Comparison of ENCODE assay signal across 14 cellular contexts in genomic region chr2:238163494-238164198, GRCh38. TPM values are rescaled to one million over a fixed set of nuclear protein-coding genes. Genes with fewer than 3 reads are reported as not detected.
DNase-seq lines count a peak whose midpoint lies in the region; ATAC-seq, FAIRE-seq and TF ChIP-seq lines count a peak whose summit lies in the region.
"Had no signal": no experiment of that assay in that cellular context is flagged by ENCODE, and none has a peak within 500 bp of the region (broad histone marks: within the 10 kb centered on the region; RNA-seq: fewer than 3 reads in every experiment).

No MANE protein-coding gene starts in this region.

- H3K9me3 ChIP-seq in cardiac muscle cell (ENCODE audit: low read depth), result no peaks in the 10 kb centered on the region
- H3K9me3 ChIP-seq in K562 (replicated peaks; ENCODE audit: control insufficient read depth, insufficient read depth, low read depth, low read length), result no peaks in the 10 kb centered on the region
- H3K9me3 ChIP-seq in tibial artery, result no peaks in the 10 kb centered on the region
- H3K9me3 ChIP-seq in vagina, result no peaks in the 10 kb centered on the region
- H3K9me3 ChIP-seq: BLaER1, gastroesophageal sphincter had no signal

- no peak overlapping the region for H2AFZ ChIP-seq in K562 (ENCODE audit: low read depth, low read length)
- H2AFZ ChIP-seq: PC-9 had no signal

- DNase-seq in cardiac muscle cell (ENCODE audit: low read depth in 1 of 2, low spot score in 1 of 2) (peak in 1 of 2 donors; percentile 40), cardiac septum (ENCODE audit: low spot score) (no peak), K562 (ENCODE audit: extremely low read depth in 1 of 4, low spot score in 3 of 4) (no peak), iris pigment epithelial cell (ENCODE audit: low read depth) (peak; percentile 20), tibial artery (no peak), vagina (ENCODE audit: extremely low spot score in 2 of 2) (no peak), NCI-H1092 treated with DMSO at 0.1 percent for 48 hours (lab: John Stamatoyannopoulos, UW) (no peak)
- DNase-seq: NCI-H1048, PC-9, small intestine had no signal

- H3K27me3 ChIP-seq in cardiac muscle cell, result peaks cover 68% of the 10 kb centered on the region
- H3K27me3 ChIP-seq in K562 (ENCODE audit: control insufficient read depth in 2 of 2, insufficient read depth in 2 of 2, low read length in 2 of 2), result no peaks in the 10 kb centered on the region
- H3K27me3 ChIP-seq in tibial artery, result peaks cover 0 to 56% of the 10 kb centered on the region in 2 donors
- no peaks in the 10 kb centered on the region for H3K27me3 ChIP-seq in vagina

- 83% methylated on average over 12 of the region's 95 CpGs for WGBS in K562 (ENCODE audit: insufficient coverage, low coverage, missing lambda C conversion rate)

- CTCF ChIA-PET in K562 (lab: Yijun Ruan, JAX; ENCODE audit: low intra/inter-chr PET ratio), result no interaction called here

- POLR2A ChIA-PET in K562 (lab: Yijun Ruan, JAX), result interaction anchor here (0.6 kb wide), 1 partner anchor 26 kb away, joined by 3 read pairs; no protein-coding TSS in a partner anchor

- TF ChIP-seq EP300 in K562 (IDR thresholded peaks at IDR 0.05; ENCODE audit: low read length), result no peak

- no peaks in the 10 kb centered on the region for H3K4me1 ChIP-seq in cardiac muscle cell (ENCODE audit: low read depth)
- H3K4me1 ChIP-seq in K562 (replicated peaks in 1 of 2; ENCODE audit: control insufficient read depth in 2 of 2, insufficient read depth in 2 of 2, low read length in 2 of 2), result peaks cover 16 to 65% of the 10 kb centered on the region in 2 experiments; a peak in 4 of 5 replicates
- H3K4me1 ChIP-seq in tibial artery, result peaks cover 0 to 28% (median 21%) of the 10 kb centered on the region in 4 donors
- H3K4me1 ChIP-seq in vagina, result peaks cover 7% of the 10 kb centered on the region

- intact Hi-C loops in cardiac septum (cut with DNase I), result loop anchor here (5.0 kb wide), 1 partner anchor 99 kb away; no protein-coding TSS in a partner anchor
- intact Hi-C loops in K562 (cut with micrococcal nuclease), result no loop called here
- intact Hi-C loops in tibial artery (cut with DNase I; ENCODE audit: low total_unique reads), result no loop called here
- intact Hi-C loops in vagina (cut with DNase I), result no loop called here

- no peak for FAIRE-seq in K562 (lab: Jason Lieb, UNC)
- FAIRE-seq: small intestine had no signal

- no peaks in the 10 kb centered on the region for H4K20me1 ChIP-seq in K562 (replicated peaks; ENCODE audit: control insufficient read depth, insufficient read depth, low read length)

- peak overlapping the region; percentile 29 for H3K4me3 ChIP-seq in cardiac muscle cell
- H3K4me3 ChIP-seq in K562, result no peak overlapping the region
- H3K4me3 ChIP-seq in tibial artery, result peak overlapping the region; percentile 4 to 17
- peak overlapping the region in 1 of 2 donors; percentile 33 for H3K4me3 ChIP-seq in vagina
- H3K4me3 ChIP-seq: BLaER1, PC-9 had no signal

- BruUV-seq in K562 (replicated peaks; lab: Mats Ljungman, UMichigan), result no TSS peak

- H3K36me3 ChIP-seq in cardiac muscle cell, result no peaks in the 10 kb centered on the region
- H3K36me3 ChIP-seq in K562 (ENCODE audit: control insufficient read depth, insufficient read depth, low read length), result 0 out of 3 replicates have a peak, but pooled peaks cover 2% of the 10 kb centered on the region
- H3K36me3 ChIP-seq in tibial artery, result peaks cover 0 to 24% (median 16%) of the 10 kb centered on the region in 3 donors
- no peaks in the 10 kb centered on the region for H3K36me3 ChIP-seq in vagina

- TF ChIP-seq CTCF in cardiac muscle cell (IDR thresholded peaks at IDR 0.05; ENCODE audit: low read depth, low read length) (no peak), K562 (IDR thresholded peaks at IDR 0.05 in 2 of 3, conservative IDR thresholded peaks at IDR 0.05 in 1 of 3; ENCODE audit: insufficient read depth in 2 of 3, low read depth in 1 of 3, low read length in 3 of 3) (no peak), tibial artery (IDR thresholded peaks at IDR 0.05) (no peak), vagina (IDR thresholded peaks at IDR 0.05) (no peak)

- ATAC-seq in K562, result no peak
- no peak for ATAC-seq in HG03135 (IDR thresholded peaks at IDR 0.05; ENCODE audit: unreplicated experiment)
- ATAC-seq: gastroesophageal sphincter had no signal

- no peak overlapping the region for H3K4me2 ChIP-seq in K562 (ENCODE audit: insufficient read depth, low read length)
- H3K4me2 ChIP-seq: BLaER1, PC-9 had no signal

- in situ Hi-C loops in K562 (cut with MboI), result no loop called here

- H3K79me2 ChIP-seq in K562 (ENCODE audit: control insufficient read depth, insufficient read depth, low read length), result no peaks in the 10 kb centered on the region

- H3K27ac ChIP-seq in cardiac muscle cell, result no peak overlapping the region
- H3K27ac ChIP-seq in K562 (ENCODE audit: extremely low read depth, low read depth, low read length), result no peak overlapping the region
- H3K27ac ChIP-seq in tibial artery, result no peak overlapping the region
- no peak overlapping the region for H3K27ac ChIP-seq in vagina
- H3K27ac ChIP-seq: BLaER1, gastroesophageal sphincter, HL-60, PC-9 had no signal

- peaks cover 4% of the 10 kb centered on the region for H3K9me1 ChIP-seq in K562 (ENCODE audit: control insufficient read depth, insufficient read depth, low read length)

- TF ChIP-seq POLR2A in K562 (conservative IDR thresholded peaks at IDR 0.05) (no peak), vagina (IDR thresholded peaks at IDR 0.05) (no peak)

- no peak for TF ChIP-seq RAD21 in K562 (CRISPR knock-in tag; conservative IDR thresholded peaks at IDR 0.05 in 1 of 2, IDR thresholded peaks at IDR 0.05 in 1 of 2)

- H3K9ac ChIP-seq in K562 (ENCODE audit: insufficient read depth in 1 of 2, low read depth in 2 of 2, low read length in 2 of 2), result no peak overlapping the region
- H3K9ac ChIP-seq: BLaER1 had no signal

RNA-seq across cellular contexts. Expression of gene ERFE, which starts 4.9 kb away (rescaled TPM):
- 1.5 TPM in 1 of 2 replicates, not detected in the other for total RNA-seq in cardiac muscle cell
- polyA plus RNA-seq in cardiac muscle cell, result 0.60 and 2.0 TPM in 2 replicates
- total RNA-seq in cardiac septum, result 0.62 TPM
- 6.9 and 19.3 TPM in 2 replicates for total RNA-seq in K562 (2011; cell fraction: chromatin; rRNA removed; ENCODE audit: low replicate concordance)
- 14.7 and 17.0 TPM in 2 replicates for total RNA-seq in K562 (2011; cell fraction: nucleolus; rRNA removed)
- total RNA-seq in K562 (2011; cell fraction: nucleoplasm; rRNA removed), result 9.9 and 10.2 TPM in 2 replicates
- total RNA-seq in K562 (2014; rRNA removed), result 4.1 and 5.8 TPM in 2 replicates
- 2.5 and 3.7 TPM in 2 replicates for total RNA-seq in K562 (2014; rRNA removed; fragmentation: Illumina TruSeq; extraction: Trizol)
- total RNA-seq in K562 (2015; rRNA removed; fragmentation: Illumina TruSeq; extraction: Trizol), result 1.0 and 1.1 TPM in 2 replicates
- total RNA-seq in K562 (2021), result 6.5 and 6.7 TPM in 2 replicates
- 2.5 and 3.1 TPM in 2 replicates for polyA plus RNA-seq in K562 (2011; rRNA removed)
- polyA plus RNA-seq in K562 (2011; cell fraction: cytosol; rRNA removed), result 2.4 and 5.0 TPM in 2 replicates
- 7.7 and 15.1 TPM in 2 replicates for polyA plus RNA-seq in K562 (2011; cell fraction: nucleus; rRNA removed)
- polyA plus RNA-seq in K562 (2012), result 2.7 and 20.8 TPM in 2 replicates
- polyA plus RNA-seq in K562 (2014; fragmentation: Illumina TruSeq; extraction: Trizol), result 5.2 and 5.4 TPM in 2 replicates
- 1 to 10 TPM in 1 of 2 experiments, under 1 TPM in 1; 0.55 to 1.1 TPM for polyA plus RNA-seq in K562 (2014; fragmentation: Nextera tagmentation; extraction: Ambion mirVana)
- polyA plus RNA-seq in K562 (2014; rRNA removed), result 7.1 and 8.2 TPM in 2 replicates
- 0.18 and 0.35 TPM in 2 replicates for polyA minus RNA-seq in K562 (2011; rRNA and poly(A)+ RNA removed)
- polyA minus RNA-seq in K562 (2011; cell fraction: cytosol; rRNA and poly(A)+ RNA removed), result 1.0 TPM in 1 of 2 replicates, not detected in the other
- 1.9 and 3.0 TPM in 2 replicates for polyA minus RNA-seq in K562 (2011; cell fraction: nucleus; rRNA and poly(A)+ RNA removed)
- not detected for total RNA-seq in vagina

RNA-seq across cellular contexts. Expression of gene KLHL30, which starts 25.2 kb away (rescaled TPM):
- 25.9 and 31.7 TPM in 2 replicates for total RNA-seq in cardiac muscle cell
- polyA plus RNA-seq in cardiac muscle cell, result 6.7 and 14.1 TPM in 2 replicates
- 14.3 TPM for total RNA-seq in cardiac septum
- 0.21 TPM in 1 of 2 replicates, not detected in the other for total RNA-seq in K562 (2011; cell fraction: chromatin; rRNA removed; ENCODE audit: low replicate concordance)
- total RNA-seq in K562 (2011; cell fraction: nucleolus; rRNA removed), result 0.53 and 0.67 TPM in 2 replicates
- total RNA-seq in K562 (2011; cell fraction: nucleoplasm; rRNA removed), result 0.07 TPM in 1 of 2 replicates, not detected in the other
- total RNA-seq in K562 (2014; rRNA removed), result not detected in 2 replicates
- total RNA-seq in K562 (2014; rRNA removed; fragmentation: Illumina TruSeq; extraction: Trizol), result not detected in 2 replicates
- not detected in 2 replicates for total RNA-seq in K562 (2015; rRNA removed; fragmentation: Illumina TruSeq; extraction: Trizol)
- total RNA-seq in K562 (2021), result 0.04 TPM in 1 of 2 replicates, not detected in the other
- 0.03 TPM in 1 of 2 replicates, not detected in the other for polyA plus RNA-seq in K562 (2011; rRNA removed)
- polyA plus RNA-seq in K562 (2011; cell fraction: cytosol; rRNA removed), result 0.09 TPM in 1 of 2 replicates, not detected in the other
- 0.07 and 0.09 TPM in 2 replicates for polyA plus RNA-seq in K562 (2011; cell fraction: nucleus; rRNA removed)
- polyA plus RNA-seq in K562 (2012), result 0.03 and 0.06 TPM in 2 replicates
- polyA plus RNA-seq in K562 (2014; fragmentation: Illumina TruSeq; extraction: Trizol), result not detected in 2 replicates
- polyA plus RNA-seq in K562 (2014; fragmentation: Nextera tagmentation; extraction: Ambion mirVana), result not detected
- not detected in 2 replicates for polyA plus RNA-seq in K562 (2014; rRNA removed)
- polyA minus RNA-seq in K562 (2011; rRNA and poly(A)+ RNA removed), result not detected in 2 replicates
- polyA minus RNA-seq in K562 (2011; cell fraction: cytosol; rRNA and poly(A)+ RNA removed), result not detected in 2 replicates
- 0.11 and 0.13 TPM in 2 replicates for polyA minus RNA-seq in K562 (2011; cell fraction: nucleus; rRNA and poly(A)+ RNA removed)
- 0.25 TPM for total RNA-seq in vagina

RNA-seq across cellular contexts. Expression of gene ILKAP, which starts 39.8 kb away (rescaled TPM):
- total RNA-seq in cardiac muscle cell (25.7 and 28.2 TPM in 2 replicates), cardiac septum (29.5 TPM), K562 (2014; rRNA removed) (20.6 and 25.5 TPM in 2 replicates), K562 (2014; rRNA removed; fragmentation: Illumina TruSeq; extraction: Trizol) (19.4 and 20.7 TPM in 2 replicates), K562 (2015; rRNA removed; fragmentation: Illumina TruSeq; extraction: Trizol) (17.8 and 18.8 TPM in 2 replicates), K562 (2021) (29.4 and 31.8 TPM in 2 replicates), vagina (62.6 TPM)
- polyA plus RNA-seq in cardiac muscle cell (61.0 and 81.9 TPM in 2 replicates), K562 (2011; rRNA removed) (25.1 and 31.7 TPM in 2 replicates), K562 (2014; fragmentation: Illumina TruSeq; extraction: Trizol) (24.8 and 25.0 TPM in 2 replicates), K562 (2014; fragmentation: Nextera tagmentation; extraction: Ambion mirVana) (1 to 10 TPM; 3.1 to 5.6 TPM), K562 (2014; rRNA removed) (43.9 and 46.7 TPM in 2 replicates)
- 68.1 and 109 TPM in 2 replicates for total RNA-seq in K562 (2011; cell fraction: chromatin; rRNA removed; ENCODE audit: low replicate concordance)
- total RNA-seq in K562 (2011; cell fraction: nucleolus; rRNA removed), result 43.0 and 45.2 TPM in 2 replicates
- total RNA-seq in K562 (2011; cell fraction: nucleoplasm; rRNA removed), result 64.3 and 84.1 TPM in 2 replicates
- 17.5 and 18.4 TPM in 2 replicates for polyA plus RNA-seq in K562 (2011; cell fraction: cytosol; rRNA removed)
- 63.8 and 66.9 TPM in 2 replicates for polyA plus RNA-seq in K562 (2011; cell fraction: nucleus; rRNA removed)
- polyA plus RNA-seq in K562 (2012), result 23.4 and 24.4 TPM in 2 replicates
- 25.0 and 25.6 TPM in 2 replicates for polyA minus RNA-seq in K562 (2011; rRNA and poly(A)+ RNA removed)
- polyA minus RNA-seq in K562 (2011; cell fraction: cytosol; rRNA and poly(A)+ RNA removed), result 11.1 and 12.0 TPM in 2 replicates
- polyA minus RNA-seq in K562 (2011; cell fraction: nucleus; rRNA and poly(A)+ RNA removed), result 19.9 and 24.2 TPM in 2 replicates
